In the genomic region with DNA sequence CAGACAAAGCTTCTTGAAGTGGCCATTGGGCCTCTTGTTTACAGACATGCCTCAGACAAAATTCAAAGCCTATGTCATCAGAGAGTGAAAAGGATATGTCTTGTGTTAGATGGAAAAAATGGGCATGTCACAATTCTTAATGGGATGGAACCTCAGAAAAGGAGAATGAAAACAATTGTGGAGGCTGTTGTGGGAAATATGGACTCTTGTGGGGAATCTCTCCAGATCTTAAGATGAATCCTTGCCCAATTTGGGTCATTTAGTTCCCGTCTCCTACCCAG, we compare ENCODE assay signal across 13 cellular contexts. TPM values are rescaled to one million over a fixed set of nuclear protein-coding genes. Genes with fewer than 3 reads are reported as not detected.
A peak's percentile ranks its signal among the peaks of the same experiment; 100 is the strongest.
DNase-seq lines count a peak whose midpoint lies in the region; ATAC-seq, FAIRE-seq and TF ChIP-seq lines count a peak whose summit lies in the region.
"Had no signal": no experiment of that assay in that cellular context is flagged by ENCODE, and none has a peak within 500 bp of the region (broad histone marks: within the 10 kb centered on the region; RNA-seq: fewer than 3 reads in every experiment).

No MANE protein-coding gene starts in this region.

- H3K27ac ChIP-seq in right atrium auricular region (peak overlapping the region; percentile 75 to 88), esophagus muscularis mucosa (replicated peaks in 1 of 4) (peak overlapping the region; percentile 90 to 94 (median 92)), uterus (peak overlapping the region; percentile 91 to 92)

- DNase-seq in right atrium auricular region (ENCODE audit: low spot score) (no peak), left cardiac atrium (no peak), esophagus muscularis mucosa (ENCODE audit: extremely low spot score) (no peak), osteocyte (ENCODE audit: extremely low spot score, unreplicated experiment) (no peak), uterus (no peak), RCC 7860 (ENCODE audit: low spot score) (no peak), NCI-H1048 (lab: John Stamatoyannopoulos, UW) (no peak), DMS 273 treated with DMSO at 0.1 percent for 48 hours (lab: John Stamatoyannopoulos, UW) (no peak)
- DNase-seq: activated B cell treated with CpG ODN at 0.5 μM for 24 hours; activated gamma-delta T cell; SHP77 treated with DMSO at 0.1 percent for 48 hours; stimulated activated naive B cell treated with anti-CD40 and anti-IgM and Interleukin-4, amounts not matched to agents 10 μg/mL and 1 μg/mL and 100 μg/mL, for 72 hours had no signal

- H3K4me3 ChIP-seq in right atrium auricular region (no peak overlapping the region), esophagus muscularis mucosa (no peak overlapping the region), uterus (no peak overlapping the region)
- H3K4me3 ChIP-seq: MG63 had no signal

- TF ChIP-seq CTCF in right atrium auricular region (IDR thresholded peaks at IDR 0.05) (no peak), esophagus muscularis mucosa (IDR thresholded peaks at IDR 0.05) (no peak), osteocyte (IDR thresholded peaks at IDR 0.05) (no peak), uterus (IDR thresholded peaks at IDR 0.05) (no peak)

- H3K27me3 ChIP-seq in right atrium auricular region = no peaks in the 10 kb centered on the region
- no peaks in the 10 kb centered on the region for H3K27me3 ChIP-seq in esophagus muscularis mucosa
- H3K27me3 ChIP-seq in uterus = no peaks in the 10 kb centered on the region
- H3K27me3 ChIP-seq: MG63 had no signal

- peak overlapping the region; percentile 39 for H3K4me3 Mint-ChIP-seq in osteocyte (ENCODE audit: unreplicated experiment)
- H3K4me3 Mint-ChIP-seq: activated B cell treated with CpG ODN at 0.5 μM for 24 hours; stimulated activated naive B cell treated with anti-CD40 and anti-IgM and Interleukin-4, amounts not matched to agents 10 μg/mL and 1 μg/mL and 100 μg/mL, for 72 hours had no signal

- no peak for FAIRE-seq in RCC 7860 (lab: Jason Lieb, UNC)

- no peak for TF ChIP-seq POLR2A in esophagus muscularis mucosa (IDR thresholded peaks at IDR 0.05; ENCODE audit: low read depth)
- TF ChIP-seq POLR2A in uterus (IDR thresholded peaks at IDR 0.05) = no peak

- H3K9me3 Mint-ChIP-seq in osteocyte (ENCODE audit: unreplicated experiment) = no peaks in the 10 kb centered on the region
- H3K9me3 Mint-ChIP-seq: activated B cell treated with CpG ODN at 0.5 μM for 24 hours; stimulated activated naive B cell treated with anti-CD40 and anti-IgM and Interleukin-4, amounts not matched to agents 10 μg/mL and 1 μg/mL and 100 μg/mL, for 72 hours had no signal

- no peaks in the 10 kb centered on the region for H3K27me3 Mint-ChIP-seq in osteocyte (ENCODE audit: unreplicated experiment)
- H3K27me3 Mint-ChIP-seq: activated B cell treated with CpG ODN at 0.5 μM for 24 hours; stimulated activated naive B cell treated with anti-CD40 and anti-IgM and Interleukin-4, amounts not matched to agents 10 μg/mL and 1 μg/mL and 100 μg/mL, for 72 hours had no signal

- WGBS in esophagus muscularis mucosa = 44% methylated on average over 1 of the region's 1 CpG

- peak overlapping the region; percentile 99 for H3K27ac Mint-ChIP-seq in osteocyte (ENCODE audit: unreplicated experiment)
- H3K27ac Mint-ChIP-seq: activated B cell treated with CpG ODN at 0.5 μM for 24 hours; stimulated activated naive B cell treated with anti-CD40 and anti-IgM and Interleukin-4, amounts not matched to agents 10 μg/mL and 1 μg/mL and 100 μg/mL, for 72 hours had no signal

- no peak for TF ChIP-seq EP300 in esophagus muscularis mucosa (IDR thresholded peaks at IDR 0.05)

- intact Hi-C loops in left cardiac atrium (cut with DNase I) (no loop called here), esophagus muscularis mucosa (cut with DNase I) (loop anchor here (5.0 to 10.0 kb wide), 2 partner anchors 168 to 436 kb away; a partner anchor contains a TSS), uterus (cut with DNase I; ENCODE audit: low total_unique reads) (loop anchor here (2.0 kb wide), 1 partner anchor 110 kb away; no protein-coding TSS in a partner anchor)

- ATAC-seq in left cardiac atrium = no peak
- ATAC-seq: stimulated activated naive B cell treated with anti-CD40 and anti-IgM and Interleukin-4, amounts not matched to agents 10 μg/mL and 1 μg/mL and 100 μg/mL, for 72 hours had no signal

- peaks cover 19% of the 10 kb centered on the region for H3K36me3 ChIP-seq in right atrium auricular region
- H3K36me3 ChIP-seq in esophagus muscularis mucosa = peaks cover 0 to 40% (median 31%) of the 10 kb centered on the region in 4 donors
- H3K36me3 ChIP-seq in uterus = no peaks in the 10 kb centered on the region

- peaks cover 0 to 49% of the 10 kb centered on the region in 2 donors for H3K4me1 ChIP-seq in right atrium auricular region
- peaks cover 56 to 65% (median 61%) of the 10 kb centered on the region in 4 donors for H3K4me1 ChIP-seq in esophagus muscularis mucosa
- peaks cover 19 to 20% of the 10 kb centered on the region in 2 donors for H3K4me1 ChIP-seq in uterus

- H3K4me1 Mint-ChIP-seq in osteocyte (ENCODE audit: unreplicated experiment) = peaks cover 68% of the 10 kb centered on the region

- H3K36me3 Mint-ChIP-seq in osteocyte (ENCODE audit: unreplicated experiment) = peaks cover 15% of the 10 kb centered on the region

- no peaks in the 10 kb centered on the region for H3K9me3 ChIP-seq in right atrium auricular region
- H3K9me3 ChIP-seq in esophagus muscularis mucosa = no peaks in the 10 kb centered on the region
- no peaks in the 10 kb centered on the region for H3K9me3 ChIP-seq in uterus
- H3K9me3 ChIP-seq: MG63 had no signal

RNA-seq across cellular contexts. Expression of a gene that starts 19.5 kb away (rescaled TPM):
- 10 to 100 TPM in 1 of 2 donors, 1 to 10 TPM in 1; 8.6 to 17.6 TPM for total RNA-seq in right atrium auricular region
- total RNA-seq in left cardiac atrium = 10 to 100 TPM in 1 of 2 donors, 1 to 10 TPM in 1; 7.9 to 15.3 TPM
- total RNA-seq in esophagus muscularis mucosa = 1 to 10 TPM; 6.2 to 8.8 (median 7.5) TPM
- total RNA-seq in osteocyte = 6.7 and 9.1 TPM in 2 replicates
- total RNA-seq in uterus = 10 to 100 TPM in 2 of 4 donors, 1 to 10 TPM in 2; 2.0 to 18.9 (median 10.0) TPM

Comparison
In these comparisons a context has a peak if more than half of its experiments do, and no peak if none do; other contexts are left out.
1. intact Hi-C loops: an anchor here in esophagus muscularis mucosa (5.0 to 10.0 kb wide) and uterus (2.0 kb wide); none called in left cardiac atrium.